31 cellular contexts compared by ENCODE assay signal in the genomic region with DNA sequence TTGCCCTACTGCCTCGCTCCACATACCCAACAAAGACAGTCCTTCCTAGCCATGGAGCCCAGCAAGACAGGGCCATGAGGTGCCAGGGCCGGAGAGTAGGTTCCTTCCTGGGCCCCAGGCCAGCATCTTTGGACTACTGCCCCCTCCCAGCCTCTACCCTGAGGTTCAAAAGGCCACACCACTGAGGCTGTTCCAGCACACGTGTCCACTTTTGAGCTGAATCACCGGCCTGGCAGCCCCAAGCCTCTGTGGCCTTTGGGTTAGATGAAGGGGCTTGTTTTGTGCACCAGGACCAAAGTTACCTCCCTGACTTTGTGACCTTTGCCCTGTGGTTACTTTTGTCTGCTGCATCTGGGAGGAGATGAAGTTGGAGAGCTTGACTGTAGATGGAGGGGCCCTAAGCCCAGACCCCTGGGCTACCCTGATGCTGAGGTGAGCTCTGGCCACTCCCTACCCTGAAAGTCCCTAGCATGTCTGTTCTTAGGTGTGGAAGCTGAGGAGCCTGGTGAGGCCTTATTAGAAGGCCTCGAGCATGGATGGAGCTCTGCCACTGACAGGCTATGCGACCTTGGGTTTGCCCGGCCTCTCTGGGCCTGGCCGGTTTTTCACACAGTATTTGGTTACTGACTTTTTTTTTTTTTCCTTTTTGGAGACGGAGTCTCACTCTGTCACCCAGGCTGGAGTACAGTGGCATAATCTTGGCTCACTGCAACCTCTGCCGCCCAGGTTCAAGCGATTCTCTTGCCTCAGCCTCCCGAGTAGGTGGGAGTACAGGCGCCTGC. TPM values are rescaled to one million over a fixed set of nuclear protein-coding genes. Genes with fewer than 3 reads are reported as not detected.
"Had no signal": no experiment of that assay in that cellular context is flagged by ENCODE, and none has a peak within 500 bp of the region (broad histone marks: within the 10 kb centered on the region; RNA-seq: fewer than 3 reads in every experiment).

No MANE protein-coding gene starts in this region.

- DNase-seq: cerebellar nuclear complex; dorsolateral prefrontal cortex; effector CD8-positive, alpha-beta T cell; foreskin keratinocyte; glutamatergic neuron; heart right ventricle; hippocampal formation; left cardiac atrium; left ventricle myocardium inferior; lower lobe of right lung; natural killer cell; pancreas; sigmoid colon; spleen; stimulated activated CD4-positive, alpha-beta T cell treated with anti-CD3 and anti-CD28 coated beads, Interleukin-4, amount 100 ng/mL, for 4 hours; stimulated activated naive CD8-positive, alpha-beta T cell treated with anti-CD3 and anti-CD28 coated beads, Interleukin-15, Interleukin-2, amounts not matched to agents 100 U/mL and 50 U/mL, for 24 hours; testis; tibial artery had no signal

- H3K27ac ChIP-seq: esophagus muscularis mucosa, foreskin keratinocyte, heart right ventricle, left ventricle myocardium inferior, lower lobe of right lung, neutrophil, pancreas, right atrium auricular region, sigmoid colon, spleen, testis, tibial artery had no signal

- H3K9me3 Mint-ChIP-seq: natural killer cell; stimulated activated memory B cell treated with anti-CD40 and anti-IgM and Interleukin-4, amounts not matched to agents 10 μg/mL and 1 μg/mL and 100 μg/mL, for 72 hours; type B pancreatic cell had no signal

- H3K27ac Mint-ChIP-seq: natural killer cell; stimulated activated memory B cell treated with anti-CD40 and anti-IgM and Interleukin-4, amounts not matched to agents 10 μg/mL and 1 μg/mL and 100 μg/mL, for 72 hours; type B pancreatic cell had no signal

- H3K9me3 ChIP-seq: esophagus muscularis mucosa, heart right ventricle, left ventricle myocardium inferior, lower lobe of right lung, neutrophil, pancreas, right atrium auricular region, sigmoid colon, spleen, testis, tibial artery had no signal

- H3K4me3 ChIP-seq: dorsolateral prefrontal cortex, esophagus muscularis mucosa, heart right ventricle, left ventricle myocardium inferior, lower lobe of right lung, pancreas, right atrium auricular region, sigmoid colon, spleen, testis, tibial artery had no signal

- H3K4me1 Mint-ChIP-seq: natural killer cell; stimulated activated memory B cell treated with anti-CD40 and anti-IgM and Interleukin-4, amounts not matched to agents 10 μg/mL and 1 μg/mL and 100 μg/mL, for 72 hours had no signal

- H3K36me3 Mint-ChIP-seq: natural killer cell; stimulated activated memory B cell treated with anti-CD40 and anti-IgM and Interleukin-4, amounts not matched to agents 10 μg/mL and 1 μg/mL and 100 μg/mL, for 72 hours; type B pancreatic cell had no signal

- H3K36me3 ChIP-seq: esophagus muscularis mucosa, heart right ventricle, left ventricle myocardium inferior, lower lobe of right lung, neutrophil, pancreas, right atrium auricular region, sigmoid colon, spleen, tibial artery had no signal

- H3K4me1 ChIP-seq: esophagus muscularis mucosa, foreskin keratinocyte, lower lobe of right lung, pancreas, right atrium auricular region, sigmoid colon, spleen, testis, tibial artery had no signal

- ATAC-seq: heart right ventricle; natural killer cell; pancreas; stimulated activated memory B cell treated with anti-CD40 and anti-IgM and Interleukin-4, amounts not matched to agents 10 μg/mL and 1 μg/mL and 100 μg/mL, for 72 hours; stimulated activated naive CD8-positive, alpha-beta T cell treated with anti-CD3 and anti-CD28 coated beads, Interleukin-15, Interleukin-2, amounts not matched to agents 100 U/mL and 50 U/mL, for 24 hours had no signal

- FAIRE-seq: endothelial cell of umbilical vein, islet of Langerhans, pancreas had no signal

- H3K4me3 Mint-ChIP-seq: natural killer cell; stimulated activated memory B cell treated with anti-CD40 and anti-IgM and Interleukin-4, amounts not matched to agents 10 μg/mL and 1 μg/mL and 100 μg/mL, for 72 hours; type B pancreatic cell had no signal

- H3K27me3 ChIP-seq: dorsolateral prefrontal cortex, heart right ventricle, pancreas, right atrium auricular region, sigmoid colon, testis had no signal

RNA-seq across cellular contexts. Expression of a gene that starts 12.0 kb away (rescaled TPM):
- total RNA-seq: endothelial cell of umbilical vein, epithelial cell of proximal tubule, fibroblast of lung, foreskin keratinocyte, heart right ventricle, kidney epithelial cell, left ventricle myocardium inferior, lower lobe of right lung, omental fat pad, posterior vena cava, skeletal muscle tissue had no signal
- polyA plus RNA-seq: endothelial cell of umbilical vein, fibroblast of lung, foreskin keratinocyte, heart right ventricle, spleen had no signal

RNA-seq across cellular contexts. Expression of a gene that starts 49.1 kb away (rescaled TPM):
- polyA plus RNA-seq: foreskin keratinocyte had no signal
